In the genomic region with DNA sequence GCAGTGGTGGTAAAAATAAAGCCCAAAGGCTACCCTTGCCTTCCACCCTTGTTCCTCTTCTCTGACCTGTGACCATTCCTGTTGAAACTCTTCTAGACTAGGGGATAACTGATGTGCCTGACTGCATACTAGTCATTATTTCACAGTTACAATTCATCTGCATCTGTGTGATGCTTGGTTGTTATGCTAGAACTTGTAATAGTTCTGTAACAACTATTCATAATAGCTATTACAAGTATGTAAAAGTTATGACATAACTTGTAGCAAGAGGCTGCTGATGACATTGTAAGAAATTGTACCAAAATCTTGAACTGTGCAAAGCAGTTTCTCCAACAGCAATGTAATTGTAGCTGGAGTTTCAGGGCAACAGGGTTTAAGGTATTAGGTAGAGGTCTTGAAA, we compare ENCODE assay signal across 14 cellular contexts.
"Had no signal": no experiment of that assay in that cellular context is flagged by ENCODE, and none has a peak within 500 bp of the region (broad histone marks: within the 10 kb centered on the region; RNA-seq: fewer than 3 reads in every experiment).

No MANE protein-coding gene starts in this region.

- H3K27me3 ChIP-seq: body of pancreas, testis had no signal

- H3K4me3 ChIP-seq: body of pancreas, dorsolateral prefrontal cortex, esophagus muscularis mucosa, gastrocnemius medialis, hepatocyte, sigmoid colon, testis had no signal

- H3K4me3 Mint-ChIP-seq: stimulated activated naive CD8-positive, alpha-beta T cell treated with anti-CD3 and anti-CD28 coated beads, Interleukin-15, amount 100 ng/mL, for 72 hours had no signal

- H3K27ac Mint-ChIP-seq: stimulated activated naive CD8-positive, alpha-beta T cell treated with anti-CD3 and anti-CD28 coated beads, Interleukin-15, amount 100 ng/mL, for 72 hours had no signal

- H3K27ac ChIP-seq: body of pancreas, dorsolateral prefrontal cortex, esophagus muscularis mucosa, gastrocnemius medialis, hepatocyte, sigmoid colon, testis had no signal

- H3K36me3 ChIP-seq: gastrocnemius medialis, sigmoid colon had no signal

- DNase-seq: activated naive CD4-positive, alpha-beta T cell treated with anti-CD3 and anti-CD28 coated beads, Interleukin-2, amount 50 U/mL, for 16 hours; amniotic stem cell; body of pancreas; cerebellar nuclear complex; dorsolateral prefrontal cortex; gastrocnemius medialis; left ventricle myocardium superior; mesendoderm; sigmoid colon; stimulated activated CD4-positive, alpha-beta T cell treated with anti-CD3 and anti-CD28 coated beads, Interleukin-4, amount 100 ng/mL, for 4 hours; stimulated activated naive CD8-positive, alpha-beta T cell treated with anti-CD3 and anti-CD28 coated beads, Interleukin-15, amount 100 ng/mL, for 72 hours; testis had no signal

- H3K9me3 ChIP-seq: body of pancreas, testis had no signal
